ENCODE assay signal across 21 cellular contexts in the genomic region with DNA sequence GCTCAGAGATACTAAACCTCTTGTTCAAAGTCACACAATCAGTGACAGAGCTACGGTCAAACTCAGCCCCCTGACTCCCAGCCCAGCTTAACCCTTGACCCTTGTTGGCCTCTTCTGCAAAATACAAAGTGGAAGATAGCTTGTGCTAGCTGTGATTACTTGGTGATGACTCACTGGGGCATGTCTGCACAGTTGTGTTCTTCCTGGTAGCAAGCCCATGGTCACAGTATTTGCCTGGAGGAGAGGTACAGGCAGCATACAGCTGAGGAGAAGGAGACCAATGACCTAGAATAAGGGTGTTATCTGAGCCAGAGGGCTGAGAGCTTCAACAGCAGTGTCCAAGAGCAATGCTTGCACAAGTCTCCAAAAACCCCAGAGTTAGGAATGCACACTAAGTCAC. TPM values are rescaled to one million over a fixed set of nuclear protein-coding genes. Genes with fewer than 3 reads are reported as not detected.
DNase-seq lines count a peak whose midpoint lies in the region; ATAC-seq, FAIRE-seq and TF ChIP-seq lines count a peak whose summit lies in the region.
"Had no signal": no experiment of that assay in that cellular context is flagged by ENCODE, and none has a peak within 500 bp of the region (broad histone marks: within the 10 kb centered on the region; RNA-seq: fewer than 3 reads in every experiment).

No MANE protein-coding gene starts in this region.

- H3K4me3 ChIP-seq in RWPE2 (ENCODE audit: severe bottlenecking): no peak overlapping the region
- H3K4me3 ChIP-seq in fibroblast of pulmonary artery (replicated peaks; ENCODE audit: low read depth, low read length): no peak overlapping the region
- H3K4me3 ChIP-seq in pancreas: no peak overlapping the region
- H3K4me3 ChIP-seq: GM23338, upper lobe of right lung had no signal

- FAIRE-seq in pancreas (lab: Jason Lieb, UNC): no peak
- FAIRE-seq: GM19239 had no signal

- intact Hi-C loops in pancreas (cut with DNase I): no loop called here

- H3K36me3 ChIP-seq in RWPE2 (ENCODE audit: low read depth) (no peaks in the 10 kb centered on the region), pancreas (no peaks in the 10 kb centered on the region)
- H3K36me3 ChIP-seq: upper lobe of right lung had no signal

- H3K4me1 ChIP-seq in RWPE2 (ENCODE audit: insufficient read depth, poor library complexity, severe bottlenecking) (peaks cover 13% of the 10 kb centered on the region), pancreas (no peaks in the 10 kb centered on the region)
- H3K4me1 ChIP-seq: upper lobe of right lung had no signal

- 93 to 95% methylated on average over 1 of the region's 1 CpG for WGBS in pancreas, 2 donors

- H3K27me3 ChIP-seq in RWPE2 (ENCODE audit: insufficient read depth, poor library complexity, severe bottlenecking) (no peaks in the 10 kb centered on the region), pancreas (no peaks in the 10 kb centered on the region)

- TF ChIP-seq CTCF in RWPE2 (IDR thresholded peaks at IDR 0.05; ENCODE audit: poor library complexity, severe bottlenecking): no peak
- TF ChIP-seq CTCF in fibroblast of pulmonary artery (IDR thresholded peaks at IDR 0.05; ENCODE audit: low read length, missing control alignments): no peak
- no peak for TF ChIP-seq CTCF in pancreas (IDR thresholded peaks at IDR 0.05)

- peak; percentile 94 for ATAC-seq in RWPE2 (ENCODE audit: low read depth)
- peak in 3 of 4 donors; percentile 35 to 57 (median 52) for ATAC-seq in pancreas
- ATAC-seq in GM21423 (IDR thresholded peaks at IDR 0.05; ENCODE audit: unreplicated experiment): no peak
- no peak for ATAC-seq in GM21526 (IDR thresholded peaks at IDR 0.05; ENCODE audit: low FRiP score, unreplicated experiment)
- ATAC-seq: GM23338; left lobe of liver; naive thymus-derived CD4-positive, alpha-beta T cell; upper lobe of right lung had no signal

- DNase-seq in GM03348 (ENCODE audit: low spot score): peak; percentile 62
- no peak for DNase-seq in RWPE2 (ENCODE audit: low spot score)
- peak; percentile 58 for DNase-seq in fibroblast of pulmonary artery (ENCODE audit: low read depth)
- no peak for DNase-seq in pancreas
- DNase-seq in SKM-1 treated with dmso at 0.1 percent for 144 hours (lab: John Stamatoyannopoulos, UW; ENCODE audit: unreplicated experiment): no peak
- no peak for DNase-seq in SHP77 treated with DMSO at 0.1 percent for 48 hours (lab: John Stamatoyannopoulos, UW)
- DNase-seq: activated CD4-positive, alpha-beta memory T cell treated with anti-CD3 and anti-CD28 coated beads for 36 hours; activated effector memory CD4-positive, alpha-beta T cell treated with anti-CD3 and anti-CD28 coated beads, Interleukin-2, amount 50 U/mL, for 16 hours; effector memory CD4-positive, alpha-beta T cell; KG1; naive thymus-derived CD4-positive, alpha-beta T cell; NCI-H1930; retina; SIG-M5; stimulated activated CD4-positive, alpha-beta T cell treated with anti-CD3 and anti-CD28 coated beads, Interleukin-2, amount 100 ng/mL, for 48 hours; upper lobe of right lung had no signal

- H3K9me3 ChIP-seq in RWPE2 (ENCODE audit: severe bottlenecking) (no peaks in the 10 kb centered on the region), pancreas (no peaks in the 10 kb centered on the region)
- H3K9me3 ChIP-seq: upper lobe of right lung had no signal

- H3K27ac ChIP-seq in RWPE2 (ENCODE audit: poor library complexity, severe bottlenecking) (peak overlapping the region; percentile 43), pancreas (no peak overlapping the region)
- H3K27ac ChIP-seq: upper lobe of right lung had no signal

RNA-seq across cellular contexts. Expression of gene HSPA12A, which starts 5.7 kb away (rescaled TPM):
- total RNA-seq in pancreas: 1 to 10 TPM; 3.1 to 8.2 (median 4.5) TPM
- polyA plus RNA-seq in pancreas: 1 to 10 TPM; 2.7 to 3.6 TPM

Comparison
In these comparisons a context has a peak if more than half of its experiments do, and no peak if none do; other contexts are left out.
1. DNase-seq: peak in GM03348 (single experiment) and fibroblast of pulmonary artery (single experiment); none in RWPE2 (single experiment), pancreas (0 of 6), SKM-1 treated with dmso at 0.1 percent for 144 hours (single experiment) and SHP77 treated with DMSO at 0.1 percent for 48 hours (single experiment).
2. ATAC-seq: peak in RWPE2 (single experiment) and pancreas (3 of 4); none in GM21423 (single experiment) and GM21526 (single experiment).